Comparison of ENCODE assay signal across 32 cellular contexts in the genomic region with DNA sequence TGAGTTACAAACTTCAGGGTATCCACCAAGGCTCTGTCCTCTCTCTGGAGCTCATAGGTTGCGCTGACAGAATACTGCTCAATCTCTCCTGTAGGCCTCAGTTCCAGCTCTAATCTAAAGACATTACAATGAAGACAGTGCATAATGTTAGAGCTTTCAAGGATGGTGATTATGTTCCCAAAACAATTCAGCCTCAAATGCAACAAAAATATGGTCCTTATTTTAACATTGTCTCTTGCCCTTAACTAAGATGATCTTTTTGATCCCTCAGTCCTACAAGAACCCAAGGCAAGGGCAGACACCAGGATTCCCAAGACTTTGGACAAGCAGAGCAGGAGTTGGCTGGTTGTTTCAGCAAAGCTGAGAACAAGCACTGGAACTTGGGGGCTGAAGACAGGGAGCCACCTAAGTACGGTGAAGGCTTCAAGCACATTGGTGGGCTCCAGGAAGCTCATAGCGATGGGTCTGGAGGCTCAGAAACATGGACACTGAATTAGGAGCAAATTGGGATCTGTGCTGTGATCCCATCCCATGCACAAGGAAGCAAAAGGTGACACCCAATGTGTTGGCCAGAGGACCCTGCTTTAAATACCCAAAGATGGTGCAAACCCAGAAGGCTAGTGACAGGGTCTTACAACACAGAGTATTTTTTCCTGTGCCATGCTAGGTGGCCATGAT. TPM values are rescaled to one million over a fixed set of nuclear protein-coding genes. Genes with fewer than 3 reads are reported as not detected.
"Had no signal": no experiment of that assay in that cellular context is flagged by ENCODE, and none has a peak within 500 bp of the region (broad histone marks: within the 10 kb centered on the region; RNA-seq: fewer than 3 reads in every experiment).

No MANE protein-coding gene starts in this region.

- H3K9me3 ChIP-seq: psoas muscle, spleen, suprapubic skin, testis, tibial artery, transverse colon, upper lobe of right lung, uterus had no signal

- H3K4me3 Mint-ChIP-seq: natural killer cell; nephron; neural progenitor cell; stimulated activated memory B cell treated with anti-CD40 and anti-IgM and Interleukin-4, amounts not matched to agents 10 μg/mL and 1 μg/mL and 100 μg/mL, for 72 hours; stimulated activated naive CD8-positive, alpha-beta T cell treated with anti-CD3 and anti-CD28 coated beads, Interleukin-15, amount 100 ng/mL, for 72 hours; type B pancreatic cell had no signal

- DNase-seq: natural killer cell; occipital lobe; ovary; posterior cingulate gyrus; psoas muscle; right cardiac atrium; spleen; stimulated activated CD4-positive, alpha-beta T cell treated with anti-CD3 and anti-CD28 coated beads, Interleukin-12 subunit alpha, Interleukin-12 subunit beta, amount 100 ng/mL, for 4 hours; stimulated activated CD4-positive, alpha-beta T cell treated with anti-CD3 and anti-CD28 coated beads, Interleukin-1b, Interleukin-23, amount 100 ng/mL, for 48 hours; stimulated activated CD4-positive, alpha-beta T cell treated with anti-CD3 and anti-CD28 coated beads, Interleukin-4, amount 100 ng/mL, for 1 hour; stimulated activated CD4-positive, alpha-beta T cell treated with anti-CD3 and anti-CD28 coated beads, Interleukin-4, amount 100 ng/mL, for 4 hours; stimulated activated CD8-positive, alpha-beta memory T cell treated with anti-CD3 and anti-CD28 coated beads, Interleukin-4, amount 100 ng/mL, for 48 hours; stimulated activated naive CD4-positive, alpha-beta T cell; stimulated activated naive CD8-positive, alpha-beta T cell treated with anti-CD3 and anti-CD28 coated beads, Interleukin-15, amount 100 ng/mL, for 72 hours; stimulated activated naive CD8-positive, alpha-beta T cell treated with anti-CD3 and anti-CD28 coated beads, Interleukin-15, Interleukin-2, amounts not matched to agents 100 U/mL and 50 U/mL, for 24 hours; substantia nigra; testis; tibial artery; transverse colon; upper lobe of right lung; uterus had no signal

- H3K9ac ChIP-seq: neural progenitor cell, parathyroid adenoma had no signal

- H3K4me1 ChIP-seq: neural progenitor cell, parathyroid adenoma, psoas muscle, spleen, suprapubic skin, testis, tibial artery, transverse colon, upper lobe of right lung, uterus had no signal

- H3K27me3 ChIP-seq: neural progenitor cell, ovary, suprapubic skin, testis, tibial artery, transverse colon, upper lobe of right lung, uterus had no signal

- ATAC-seq: natural killer cell; psoas muscle; right cardiac atrium; sciatic nerve; stimulated activated memory B cell treated with anti-CD40 and anti-IgM and Interleukin-4, amounts not matched to agents 10 μg/mL and 1 μg/mL and 100 μg/mL, for 72 hours; stimulated activated naive CD8-positive, alpha-beta T cell treated with anti-CD3 and anti-CD28 coated beads, Interleukin-15, amount 100 ng/mL, for 72 hours; stimulated activated naive CD8-positive, alpha-beta T cell treated with anti-CD3 and anti-CD28 coated beads, Interleukin-15, Interleukin-2, amounts not matched to agents 100 U/mL and 50 U/mL, for 24 hours; upper lobe of right lung had no signal

- H3K4me3 ChIP-seq: neural progenitor cell, ovary, psoas muscle, skin epidermis, smooth muscle cell, spleen, suprapubic skin, testis, tibial artery, transverse colon, upper lobe of right lung, uterus had no signal

- H3K36me3 ChIP-seq: neural progenitor cell, ovary, spleen, suprapubic skin, transverse colon, upper lobe of right lung, uterus had no signal

- H3K9me3 Mint-ChIP-seq: natural killer cell; nephron; neural progenitor cell; stimulated activated naive CD8-positive, alpha-beta T cell treated with anti-CD3 and anti-CD28 coated beads, Interleukin-15, amount 100 ng/mL, for 72 hours had no signal

- H3K36me3 Mint-ChIP-seq: natural killer cell; neural progenitor cell; stimulated activated memory B cell treated with anti-CD40 and anti-IgM and Interleukin-4, amounts not matched to agents 10 μg/mL and 1 μg/mL and 100 μg/mL, for 72 hours had no signal

- H3K4me1 Mint-ChIP-seq: natural killer cell; nephron; neural progenitor cell; stimulated activated memory B cell treated with anti-CD40 and anti-IgM and Interleukin-4, amounts not matched to agents 10 μg/mL and 1 μg/mL and 100 μg/mL, for 72 hours; stimulated activated naive CD8-positive, alpha-beta T cell treated with anti-CD3 and anti-CD28 coated beads, Interleukin-15, amount 100 ng/mL, for 72 hours had no signal

- H2AFZ ChIP-seq: neural progenitor cell, parathyroid adenoma had no signal

- H3K27me3 Mint-ChIP-seq: progenitor cell of endocrine pancreas; stimulated activated naive CD8-positive, alpha-beta T cell treated with anti-CD3 and anti-CD28 coated beads, Interleukin-15, amount 100 ng/mL, for 72 hours had no signal

- H3K4me2 ChIP-seq: neural progenitor cell, smooth muscle cell had no signal

- H3K27ac Mint-ChIP-seq: natural killer cell; nephron; neural progenitor cell; progenitor cell of endocrine pancreas; stimulated activated memory B cell treated with anti-CD40 and anti-IgM and Interleukin-4, amounts not matched to agents 10 μg/mL and 1 μg/mL and 100 μg/mL, for 72 hours; stimulated activated naive CD8-positive, alpha-beta T cell treated with anti-CD3 and anti-CD28 coated beads, Interleukin-15, amount 100 ng/mL, for 72 hours; type B pancreatic cell had no signal

- H3K27ac ChIP-seq: neural progenitor cell, ovary, parathyroid adenoma, psoas muscle, skin epidermis, spleen, suprapubic skin, testis, tibial artery, transverse colon, upper lobe of right lung, uterus had no signal

RNA-seq across cellular contexts. Expression of gene APOB, which starts 24.7 kb away (rescaled TPM):
- total RNA-seq: natural killer cell had no signal
- polyA plus RNA-seq: neural cell had no signal
